Comparison of ENCODE assay signal across 6 cellular contexts in the genomic region with DNA sequence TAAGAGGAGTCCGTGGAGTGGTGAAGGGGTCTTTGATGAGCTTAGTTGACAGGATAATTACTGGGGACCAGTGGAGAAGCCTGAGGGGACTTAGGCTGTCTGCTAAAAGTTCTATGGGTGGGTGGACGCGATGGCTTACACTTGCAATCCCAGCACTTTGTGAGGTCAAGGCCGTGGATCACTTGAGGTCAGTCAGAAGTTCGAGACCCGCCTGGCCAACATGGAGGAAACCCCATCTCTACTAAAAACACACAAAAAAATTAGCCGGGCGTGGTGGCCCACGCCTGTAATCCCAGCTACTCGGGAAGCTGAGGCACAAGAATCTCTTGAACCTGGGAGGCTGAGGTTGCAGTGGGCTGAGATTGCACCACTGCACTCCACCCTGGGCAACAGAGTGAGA. TPM values are rescaled to one million over a fixed set of nuclear protein-coding genes. Genes with fewer than 3 reads are reported as not detected.
DNase-seq lines count a peak whose midpoint lies in the region; ATAC-seq and TF ChIP-seq lines count a peak whose summit lies in the region.
"Not testable (repeated sequence)": the region's sequence is repeated elsewhere in the genome, so short reads cannot be mapped to it uniquely, and the experiment has no call there.

No MANE protein-coding gene starts in this region.

- peaks cover 23% of the 10 kb centered on the region for H3K4me1 ChIP-seq in DOHH2 (ENCODE audit: control insufficient read depth, low read length)
- H3K4me1 ChIP-seq in RWPE2 (ENCODE audit: insufficient read depth, poor library complexity, severe bottlenecking) = not testable (repeated sequence)
- H3K4me1 ChIP-seq in gastroesophageal sphincter = peaks cover 5 to 85% (median 41%) of the 10 kb centered on the region in 3 donors
- peaks cover 29 to 63% (median 50%) of the 10 kb centered on the region in 5 donors for H3K4me1 ChIP-seq in subcutaneous abdominal adipose tissue (ENCODE audit: control insufficient read depth in 5 of 5, insufficient read depth in 5 of 5, low read length in 5 of 5)

- not testable (repeated sequence) for TF ChIP-seq POLR2A in gastroesophageal sphincter (IDR thresholded peaks at IDR 0.05)

- not testable (repeated sequence) for TF ChIP-seq EP300 in gastroesophageal sphincter (IDR thresholded peaks at IDR 0.05)

- H3K4me1 Mint-ChIP-seq in natural killer cell = peaks cover 34 to 57% of the 10 kb centered on the region in 2 donors

- H3K9me2 ChIP-seq in DOHH2 (replicated peaks; ENCODE audit: control insufficient read depth, low read length) = not testable (repeated sequence)

- not testable (repeated sequence) for H3K9me3 Mint-ChIP-seq in natural killer cell

- not testable (repeated sequence) for DNase-seq in RWPE2 (ENCODE audit: low spot score); natural killer cell

- H3K9me3 ChIP-seq in DOHH2 (ENCODE audit: control insufficient read depth, insufficient read depth, low read length); RWPE2 (ENCODE audit: severe bottlenecking); gastroesophageal sphincter; subcutaneous abdominal adipose tissue (ENCODE audit: control insufficient read depth in 5 of 5, low read length in 5 of 5): not testable (repeated sequence)

- peak overlapping the region; percentile 73 for H3K27ac ChIP-seq in DOHH2 (ENCODE audit: low read depth, low read length)
- H3K27ac ChIP-seq in RWPE2 (ENCODE audit: poor library complexity, severe bottlenecking) = peak overlapping the region; percentile 96
- peak overlapping the region; percentile 98 for H3K27ac ChIP-seq in angular gyrus (ENCODE audit: low read depth, low read length)
- peak overlapping the region in 3 of 4 donors; percentile 95 to 98 (median 98) for H3K27ac ChIP-seq in gastroesophageal sphincter
- H3K27ac ChIP-seq in subcutaneous abdominal adipose tissue (ENCODE audit: low read depth, low read length) = peak overlapping the region; percentile 95

- H3K4me3 ChIP-seq in DOHH2 (ENCODE audit: low read length) (peak overlapping the region; percentile 88), subcutaneous abdominal adipose tissue (ENCODE audit: low read depth in 1 of 5, low read length in 5 of 5) (peak overlapping the region in 1 of 5 donors; percentile 76)
- H3K4me3 ChIP-seq in RWPE2 (ENCODE audit: severe bottlenecking); gastroesophageal sphincter: not testable (repeated sequence)

- not testable (repeated sequence) for H4K20me1 ChIP-seq in DOHH2 (ENCODE audit: control insufficient read depth, insufficient read depth, low read depth, low read length)

- not testable (repeated sequence) for H3K36me3 Mint-ChIP-seq in natural killer cell

- H3K36me3 ChIP-seq in DOHH2 (ENCODE audit: control insufficient read depth, low read length) = peaks cover 34% of the 10 kb centered on the region
- peaks cover 32% of the 10 kb centered on the region for H3K36me3 ChIP-seq in RWPE2 (ENCODE audit: low read depth)
- H3K36me3 ChIP-seq in gastroesophageal sphincter = peaks cover 0 to 26% of the 10 kb centered on the region in 2 donors
- H3K36me3 ChIP-seq in subcutaneous abdominal adipose tissue (ENCODE audit: control insufficient read depth in 5 of 5, insufficient read depth in 5 of 5, low read length in 5 of 5) = peaks cover 0 to 27% (median 18%) of the 10 kb centered on the region in 5 donors

- ATAC-seq in RWPE2 (ENCODE audit: low read depth); gastroesophageal sphincter; natural killer cell: not testable (repeated sequence)

- TF ChIP-seq CTCF in DOHH2 (IDR thresholded peaks at IDR 0.05; ENCODE audit: low read depth, low read length, poor library complexity, severe bottlenecking); RWPE2 (IDR thresholded peaks at IDR 0.05; ENCODE audit: poor library complexity, severe bottlenecking); gastroesophageal sphincter (IDR thresholded peaks at IDR 0.05); natural killer cell (IDR thresholded peaks at IDR 0.05): not testable (repeated sequence)

- intact Hi-C loops in natural killer cell (cut with micrococcal nuclease) = not testable (repeated sequence)

- peaks cover 22% of the 10 kb centered on the region for H3F3A ChIP-seq in DOHH2 (ENCODE audit: control insufficient read depth, insufficient read depth)

- H3K27me3 ChIP-seq in DOHH2 (ENCODE audit: control insufficient read depth, low read length); RWPE2 (ENCODE audit: insufficient read depth, poor library complexity, severe bottlenecking); gastroesophageal sphincter; subcutaneous abdominal adipose tissue (ENCODE audit: control insufficient read depth in 5 of 5, insufficient read depth in 4 of 5, low read length in 5 of 5): not testable (repeated sequence)

- H3K27ac Mint-ChIP-seq in natural killer cell = peak overlapping the region; percentile 93 to 98

- H3K4me2 ChIP-seq in DOHH2 (ENCODE audit: low read length) = peak overlapping the region; percentile 89

- H3K79me2 ChIP-seq in DOHH2 (ENCODE audit: control insufficient read depth, low read length) = peaks cover 40% of the 10 kb centered on the region

- H3K27me3 Mint-ChIP-seq in natural killer cell (ENCODE audit: low read depth in 2 of 2) = not testable (repeated sequence)

- peak overlapping the region; percentile 96 for H3K4me3 Mint-ChIP-seq in natural killer cell

- H3K9ac ChIP-seq in subcutaneous abdominal adipose tissue (ENCODE audit: low read length in 5 of 5) = peak overlapping the region in 2 of 5 donors; percentile 18 to 26

- WGBS in gastroesophageal sphincter (ENCODE audit: low coverage in 1 of 2), 2 donors = 0 to 62% methylated on average over 1 to 4 of the region's 10 CpGs

RNA-seq across cellular contexts. Expression of a gene that starts 2.8 kb away (rescaled TPM):
- total RNA-seq in gastroesophageal sphincter (10 to 100 TPM; 30.8 to 51.0 (median 35.1) TPM), natural killer cell (10 to 100 TPM; 42.5 to 52.1 (median 44.1) TPM)

RNA-seq across cellular contexts. Expression of a gene that starts 9.7 kb away (rescaled TPM):
- total RNA-seq in gastroesophageal sphincter (10 to 100 TPM; 28.4 to 46.4 (median 39.9) TPM), natural killer cell (100 to 1,000 TPM in 1 of 3 donors, 10 to 100 TPM in 2; 58.3 to 115 (median 75.6) TPM)

RNA-seq across cellular contexts. Expression of a gene that starts 23.8 kb away (rescaled TPM):
- total RNA-seq in gastroesophageal sphincter (10 to 100 TPM; 31.4 to 69.4 (median 49.0) TPM), natural killer cell (100 to 1,000 TPM in 2 of 3 donors, 10 to 100 TPM in 1; 95.4 to 121 (median 108) TPM)

RNA-seq across cellular contexts. Expression of a gene that starts 25.1 kb away (rescaled TPM):
- total RNA-seq in gastroesophageal sphincter (10 to 100 TPM in 1 of 4 donors, 1 to 10 TPM in 3; 4.6 to 10.4 (median 7.8) TPM), natural killer cell (10 to 100 TPM in 2 of 3 donors, 1 to 10 TPM in 1; 8.8 to 10.6 (median 10.2) TPM)

RNA-seq across cellular contexts. Expression of a gene that starts 27.8 kb away (rescaled TPM):
- 10 to 100 TPM; 31.1 to 39.3 (median 33.4) TPM for total RNA-seq in gastroesophageal sphincter
- 100 to 1,000 TPM in 1 of 3 donors, 10 to 100 TPM in 2; 83.2 to 110 (median 83.7) TPM for total RNA-seq in natural killer cell
